Comparison of ENCODE assay signal across 10 cellular contexts in the genomic region with DNA sequence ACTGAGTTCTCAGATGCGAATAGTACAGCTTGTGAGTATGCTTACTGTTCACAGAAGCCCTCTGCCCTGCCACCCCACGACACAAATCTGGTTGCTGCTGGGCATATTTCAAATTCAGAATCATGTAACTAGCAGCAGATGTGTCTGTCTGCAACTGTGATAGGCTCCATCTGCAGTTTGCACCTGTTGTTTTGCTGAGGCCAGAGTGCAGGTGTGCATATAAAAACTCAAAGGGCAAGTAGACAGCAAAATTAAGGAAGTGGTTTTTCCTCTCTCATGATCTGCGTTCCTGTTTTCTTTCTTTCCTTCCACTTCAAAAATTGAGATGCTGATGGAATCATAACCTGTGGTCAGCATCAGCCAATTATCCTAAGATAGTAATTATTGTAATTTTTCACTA.
DNase-seq lines count a peak whose midpoint lies in the region; ATAC-seq and TF ChIP-seq lines count a peak whose summit lies in the region.
"Had no signal": no experiment of that assay in that cellular context is flagged by ENCODE, and none has a peak within 500 bp of the region (broad histone marks: within the 10 kb centered on the region; RNA-seq: fewer than 3 reads in every experiment).

No MANE protein-coding gene starts in this region.

- in situ Hi-C loops in ACHN (cut with HindIII; ENCODE audit: low pct_ligation_motif_present, low pct_unique_long_range_greater_than_20kb, low sequenced_read_pairs), result no loop called here

- no peaks in the 10 kb centered on the region for H3K36me3 Mint-ChIP-seq in activated CD8-positive, alpha-beta T cell treated with anti-CD3 and anti-CD28 coated beads, Interleukin-2, amount 10 ng/mL, durations not matched to agents 7 days and 5 days (ENCODE audit: low read depth)

- no peaks in the 10 kb centered on the region for H3K27me3 Mint-ChIP-seq in activated CD8-positive, alpha-beta T cell treated with anti-CD3 and anti-CD28 coated beads, Interleukin-2, amount 10 ng/mL, durations not matched to agents 7 days and 5 days (ENCODE audit: low read depth)

- no peak overlapping the region for H3K4me3 Mint-ChIP-seq in activated CD8-positive, alpha-beta T cell treated with anti-CD3 and anti-CD28 coated beads, Interleukin-2, amount 10 ng/mL, durations not matched to agents 7 days and 5 days

- TF ChIP-seq CTCF in GM20000 (IDR thresholded peaks at IDR 0.05; ENCODE audit: extremely low read depth, missing control alignments), result no peak

- ATAC-seq in GM18861 (IDR thresholded peaks at IDR 0.05; ENCODE audit: unreplicated experiment) (peak; percentile 50), HG02623 (IDR thresholded peaks at IDR 0.05; ENCODE audit: unreplicated experiment) (peak; percentile 73)
- ATAC-seq in activated CD8-positive, alpha-beta T cell treated with anti-CD3 and anti-CD28 coated beads, Interleukin-2, amount 10 ng/mL, durations not matched to agents 7 days and 5 days, result no peak

- no peak overlapping the region for H3K27ac Mint-ChIP-seq in activated CD8-positive, alpha-beta T cell treated with anti-CD3 and anti-CD28 coated beads, Interleukin-2, amount 10 ng/mL, durations not matched to agents 7 days and 5 days

- POLR2A ChIA-PET in activated CD8-positive, alpha-beta T cell treated with anti-CD3 and anti-CD28 coated beads, Interleukin-2, amount 10 ng/mL, durations not matched to agents 7 days and 5 days (lab: Charles Lee), result no interaction called here

- H3K9me3 Mint-ChIP-seq in activated CD8-positive, alpha-beta T cell treated with anti-CD3 and anti-CD28 coated beads, Interleukin-2, amount 10 ng/mL, durations not matched to agents 7 days and 5 days (ENCODE audit: insufficient read depth), result no peaks in the 10 kb centered on the region

- no peaks in the 10 kb centered on the region for H3K4me1 Mint-ChIP-seq in activated CD8-positive, alpha-beta T cell treated with anti-CD3 and anti-CD28 coated beads, Interleukin-2, amount 10 ng/mL, durations not matched to agents 7 days and 5 days (ENCODE audit: low read depth)

- CTCF ChIA-PET in activated CD8-positive, alpha-beta T cell treated with anti-CD3 and anti-CD28 coated beads, Interleukin-2, amount 10 ng/mL, durations not matched to agents 7 days and 5 days (lab: Charles Lee), result interaction anchor here (0.8 kb wide), 1 partner anchor 331 kb away, joined by 3 read pairs; no protein-coding TSS in a partner anchor

- DNase-seq in NCI-H1417 (lab: John Stamatoyannopoulos, UW) (peak; percentile 57 to 88 (median 59)), SW480 (ENCODE audit: low spot score) (peak; percentile 57), ACHN (no peak), GM20000 (ENCODE audit: low spot score) (no peak), D341Med (ENCODE audit: low spot score) (no peak)
- no peak for DNase-seq in activated CD8-positive, alpha-beta T cell treated with anti-CD3 and anti-CD28 coated beads, Interleukin-2, amount 10 ng/mL, durations not matched to agents 7 days and 5 days
- DNase-seq: amniotic stem cell, GDM1 had no signal

Comparison
In these comparisons a context has a peak if more than half of its experiments do, and no peak if none do; other contexts are left out.
1. DNase-seq: peak in NCI-H1417 (3 of 3) and SW480 (single experiment); none in activated CD8-positive, alpha-beta T cell treated with anti-CD3 and anti-CD28 coated beads, Interleukin-2, amount 10 ng/mL, durations not matched to agents 7 days and 5 days (single experiment), ACHN (single experiment), GM20000 (single experiment) and D341Med (single experiment).